ENCODE assay signal across 26 cellular contexts in the genomic region with DNA sequence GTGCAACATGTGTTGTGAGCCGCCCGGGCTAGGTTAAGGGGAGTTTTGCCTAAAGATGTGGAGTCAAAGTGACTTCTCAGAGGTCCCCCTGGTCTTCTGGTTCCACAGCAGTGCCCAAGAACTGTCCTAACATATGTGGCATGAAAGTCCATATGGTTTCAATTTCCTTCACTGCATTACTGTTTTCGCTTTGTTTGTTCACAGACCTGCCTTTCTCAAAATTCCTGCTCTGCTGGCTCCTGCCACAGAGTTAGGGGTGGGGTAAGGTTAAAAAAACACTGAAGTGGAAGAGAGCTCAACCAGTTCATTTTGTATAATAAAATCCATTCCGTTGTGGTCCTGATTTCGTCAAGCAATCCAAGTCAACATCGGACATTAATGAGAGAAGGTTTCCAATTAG.
DNase-seq lines count a peak whose midpoint lies in the region; ATAC-seq and TF ChIP-seq lines count a peak whose summit lies in the region.
"Had no signal": no experiment of that assay in that cellular context is flagged by ENCODE, and none has a peak within 500 bp of the region (broad histone marks: within the 10 kb centered on the region; RNA-seq: fewer than 3 reads in every experiment).

No MANE protein-coding gene starts in this region.

- TF ChIP-seq EP300 in SK-N-SH (IDR thresholded peaks at IDR 0.05; ENCODE audit: borderline replicate concordance in 1 of 2, low read depth in 1 of 2, low read length in 1 of 2) = no peak; a peak in 1 of 4 replicates

- WGBS in SK-N-SH (ENCODE audit: low lambda C conversion rate) = 22% methylated on average over 6 of the region's 6 CpGs
- 8 to 10% methylated on average over 6 of the region's 6 CpGs for WGBS in GM23248 (ENCODE audit: low coverage in 1 of 2, low lambda C conversion rate in 2 of 2, missing lambda C conversion rate in 2 of 2), 2 experiments

- TF ChIP-seq CTCF in SK-N-SH (IDR thresholded peaks at IDR 0.05) = no peak
- no peak for TF ChIP-seq CTCF in fibroblast of villous mesenchyme (IDR thresholded peaks at IDR 0.05; ENCODE audit: insufficient read depth, low read depth, low read length)

- no peaks in the 10 kb centered on the region for H3K36me3 Mint-ChIP-seq in activated T-helper 2 cell treated with anti-CD3 and anti-CD28 coated beads, Interferon-gamma antibody, Interleukin-2, Interleukin-4, amounts not matched to agents 10 μg/mL and 5 μg/mL and 100 μg/mL, durations not matched to agents 14 hours and 24 hours and 36 hours (ENCODE audit: low read depth)

- DNase-seq in EH (ENCODE audit: low read depth) (peak; percentile 1), SK-N-SH (peak; percentile 14), fibroblast of villous mesenchyme (ENCODE audit: low read depth) (peak; percentile 19), sciatic nerve (ENCODE audit: low spot score) (no peak), NCI-H1694 treated with DMSO at 0.1 percent for 48 hours (lab: John Stamatoyannopoulos, UW) (no peak), GM23248 (no peak)
- no peak for DNase-seq in activated T-helper 2 cell treated with anti-CD3 and anti-CD28 coated beads, Interferon-gamma antibody, Interleukin-2, Interleukin-4, amounts not matched to agents 10 μg/mL and 5 μg/mL and 100 μg/mL, durations not matched to agents 14 hours and 24 hours and 36 hours (ENCODE audit: low spot score)
- DNase-seq: Caco-2; CD4-positive, alpha-beta T cell; DMS 273 treated with DMSO at 0.1 percent for 48 hours; DMS79 treated with DMSO at 0.1 percent for 48 hours; HCEC 1CT; KBM-7; NCI-H1092 treated with DMSO at 0.1 percent for 48 hours; NCI-H1436 treated with DMSO at 0.1 percent for 48 hours; NCI-H2029 treated with DMSO at 0.1 percent for 48 hours; NCI-H345; NCI-H524; NCI-H774; NK-92 treated with Interleukin-12 subunit alpha and Interleukin-12 subunit beta, amount 100 ng/mL, for 24 hours had no signal

- H3K27ac ChIP-seq in SK-N-SH (ENCODE audit: low read depth in 2 of 2, low read length in 1 of 2) = peak overlapping the region in 1 of 2 experiments; percentile 72; a peak in 2 of 4 replicates
- no peak overlapping the region for H3K27ac ChIP-seq in GM23248
- H3K27ac ChIP-seq: A549, BLaER1, HL-60 had no signal

- H3K9me3 Mint-ChIP-seq in activated T-helper 2 cell treated with anti-CD3 and anti-CD28 coated beads, Interferon-gamma antibody, Interleukin-2, Interleukin-4, amounts not matched to agents 10 μg/mL and 5 μg/mL and 100 μg/mL, durations not matched to agents 14 hours and 24 hours and 36 hours = no peaks in the 10 kb centered on the region
- H3K9me3 Mint-ChIP-seq: CD4-positive, alpha-beta T cell; GM23338 had no signal

- CTCF ChIA-PET in SK-N-SH (lab: Yijun Ruan, JAX) = interaction anchor here (1.1 kb wide), 1 partner anchor 22 kb away, joined by 3 read pairs; no protein-coding TSS in a partner anchor

- H3K4me2 ChIP-seq in SK-N-SH = no peak overlapping the region
- no peak overlapping the region for H3K4me2 ChIP-seq in GM23248 (ENCODE audit: unreplicated experiment)
- H3K4me2 ChIP-seq: A549, BLaER1, GM23338 had no signal

- H3K9me3 ChIP-seq in SK-N-SH (no peaks in the 10 kb centered on the region), GM23248 (ENCODE audit: low read depth) (no peaks in the 10 kb centered on the region)
- H3K9me3 ChIP-seq: A549, BLaER1, Caco-2 had no signal

- H3K4me1 ChIP-seq in SK-N-SH (ENCODE audit: control insufficient read depth in 1 of 2, insufficient read depth in 2 of 2, low read depth in 1 of 2, low read length in 1 of 2) (peaks cover 0 to 11% of the 10 kb centered on the region in 2 experiments; a peak in 2 of 4 replicates), GM23248 (ENCODE audit: insufficient read depth) (no peaks in the 10 kb centered on the region)
- H3K4me1 ChIP-seq: A549, BLaER1, Caco-2 had no signal

- H3K27ac Mint-ChIP-seq in activated T-helper 2 cell treated with anti-CD3 and anti-CD28 coated beads, Interferon-gamma antibody, Interleukin-2, Interleukin-4, amounts not matched to agents 10 μg/mL and 5 μg/mL and 100 μg/mL, durations not matched to agents 14 hours and 24 hours and 36 hours = no peak overlapping the region
- H3K27ac Mint-ChIP-seq: CD4-positive, alpha-beta T cell; GM23338 had no signal

- H2AFZ ChIP-seq in SK-N-SH (ENCODE audit: low read depth) = no peak overlapping the region
- H2AFZ ChIP-seq in GM23248 = no peak overlapping the region
- H2AFZ ChIP-seq: GM23338 had no signal

- H3K79me2 ChIP-seq in SK-N-SH (ENCODE audit: insufficient read depth) (no peaks in the 10 kb centered on the region), GM23248 (ENCODE audit: insufficient read depth) (no peaks in the 10 kb centered on the region)

- H3F3A ChIP-seq in SK-N-SH (replicated peaks; ENCODE audit: insufficient read depth) (no peaks in the 10 kb centered on the region), GM23248 (ENCODE audit: insufficient read depth) (no peaks in the 10 kb centered on the region)

- no peaks in the 10 kb centered on the region for H3K36me3 ChIP-seq in SK-N-SH (replicated peaks in 1 of 2; ENCODE audit: control insufficient read depth in 1 of 2, insufficient read depth in 2 of 2, low read length in 1 of 2)
- no peaks in the 10 kb centered on the region for H3K36me3 ChIP-seq in GM23248 (ENCODE audit: low read depth)
- H3K36me3 ChIP-seq: BLaER1 had no signal

- H4K20me1 ChIP-seq in SK-N-SH (ENCODE audit: insufficient read depth) (no peaks in the 10 kb centered on the region), GM23248 (ENCODE audit: insufficient read depth) (no peaks in the 10 kb centered on the region)
- H4K20me1 ChIP-seq: BLaER1 had no signal

- in situ Hi-C loops in GM23248 (cut with MboI) = no loop called here

- ATAC-seq in sciatic nerve = peak; percentile 22
- ATAC-seq: A549, GM12878, GM23338, HepG2 had no signal

- H3K4me3 ChIP-seq in SK-N-SH (ENCODE audit: low read depth in 2 of 2, low read length in 1 of 2) (no peak overlapping the region), fibroblast of villous mesenchyme (ENCODE audit: low read depth, low read length) (no peak overlapping the region), GM23248 (no peak overlapping the region)
- H3K4me3 ChIP-seq: A549, BLaER1, GM12878, GM23338 had no signal

- no peaks in the 10 kb centered on the region for H3K27me3 ChIP-seq in SK-N-SH (ENCODE audit: insufficient read depth)
- H3K27me3 ChIP-seq in GM23248 (replicated peaks; ENCODE audit: insufficient read depth) = no peaks in the 10 kb centered on the region
- H3K27me3 ChIP-seq: BLaER1 had no signal

- H3K9ac ChIP-seq in SK-N-SH (no peak overlapping the region), GM23248 (no peak overlapping the region)
- H3K9ac ChIP-seq: BLaER1 had no signal

- H3K4me1 Mint-ChIP-seq in activated T-helper 2 cell treated with anti-CD3 and anti-CD28 coated beads, Interferon-gamma antibody, Interleukin-2, Interleukin-4, amounts not matched to agents 10 μg/mL and 5 μg/mL and 100 μg/mL, durations not matched to agents 14 hours and 24 hours and 36 hours (ENCODE audit: low read depth) = no peaks in the 10 kb centered on the region
- H3K4me1 Mint-ChIP-seq: GM23338 had no signal

- TF ChIP-seq RAD21 in SK-N-SH (IDR thresholded peaks at IDR 0.05; ENCODE audit: low read length) = no peak

- H3K9me2 ChIP-seq in SK-N-SH (no peaks in the 10 kb centered on the region), GM23248 (ENCODE audit: insufficient read depth) (no peaks in the 10 kb centered on the region)

- intact Hi-C loops in sciatic nerve (cut with DNase I) = no loop called here
- intact Hi-C loops in activated T-helper 2 cell treated with anti-CD3 and anti-CD28 coated beads, Interferon-gamma antibody, Interleukin-2, Interleukin-4, amounts not matched to agents 10 μg/mL and 5 μg/mL and 100 μg/mL, durations not matched to agents 14 hours and 24 hours and 36 hours (cut with micrococcal nuclease) = no loop called here

- no peak overlapping the region for H3K4me3 Mint-ChIP-seq in activated T-helper 2 cell treated with anti-CD3 and anti-CD28 coated beads, Interferon-gamma antibody, Interleukin-2, Interleukin-4, amounts not matched to agents 10 μg/mL and 5 μg/mL and 100 μg/mL, durations not matched to agents 14 hours and 24 hours and 36 hours (ENCODE audit: low read depth)
- H3K4me3 Mint-ChIP-seq: CD4-positive, alpha-beta T cell; GM23338 had no signal

- POLR2A ChIA-PET in SK-N-SH (lab: Yijun Ruan, JAX) = interaction anchor here (0.6 kb wide), 1 partner anchor 1370 kb away, joined by 3 read pairs; no protein-coding TSS in a partner anchor

- H3K27me3 Mint-ChIP-seq in activated T-helper 2 cell treated with anti-CD3 and anti-CD28 coated beads, Interferon-gamma antibody, Interleukin-2, Interleukin-4, amounts not matched to agents 10 μg/mL and 5 μg/mL and 100 μg/mL, durations not matched to agents 14 hours and 24 hours and 36 hours (ENCODE audit: low read depth) = peaks cover 7% of the 10 kb centered on the region
- H3K27me3 Mint-ChIP-seq: CD4-positive, alpha-beta T cell had no signal

TF ChIP-seq in SK-N-SH, 30 proteins besides CTCF, POLR2A, EP300 and RAD21:
- TF ChIP-seq FOXJ3 (CRISPR knock-in tag; IDR thresholded peaks at IDR 0.05) = 0 out of 2 replicates have a peak, but pooled peaks have one; percentile 31
- TF ChIP-seq, protein P1, sequence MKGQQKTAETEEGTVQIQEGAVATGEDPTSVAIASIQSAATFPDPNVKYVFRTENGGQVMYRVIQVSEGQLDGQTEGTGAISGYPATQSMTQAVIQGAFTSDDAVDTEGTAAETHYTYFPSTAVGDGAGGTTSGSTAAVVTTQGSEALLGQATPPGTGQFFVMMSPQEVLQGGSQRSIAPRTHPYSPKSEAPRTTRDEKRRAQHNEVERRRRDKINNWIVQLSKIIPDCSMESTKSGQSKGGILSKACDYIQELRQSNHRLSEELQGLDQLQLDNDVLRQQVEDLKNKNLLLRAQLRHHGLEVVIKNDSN (IDR thresholded peaks at IDR 0.05; ENCODE audit: borderline replicate concordance, low read depth) = no peak

Comparison
In these comparisons a context has a peak if more than half of its experiments do, and no peak if none do; other contexts are left out.
1. DNase-seq: peak in EH (single experiment), SK-N-SH (single experiment) and fibroblast of villous mesenchyme (single experiment); none in sciatic nerve (single experiment), NCI-H1694 treated with DMSO at 0.1 percent for 48 hours (single experiment), activated T-helper 2 cell treated with anti-CD3 and anti-CD28 coated beads, Interferon-gamma antibody, Interleukin-2, Interleukin-4, amounts not matched to agents 10 μg/mL and 5 μg/mL and 100 μg/mL, durations not matched to agents 14 hours and 24 hours and 36 hours (single experiment) and GM23248 (single experiment).